30 cellular contexts compared by ENCODE assay signal in genomic region chr20:13318871-13319521, GRCh38.
"Had no signal": no experiment of that assay in that cellular context is flagged by ENCODE, and none has a peak within 500 bp of the region (broad histone marks: within the 10 kb centered on the region; RNA-seq: fewer than 3 reads in every experiment).

No MANE protein-coding gene starts in this region.

- H3K4me1 Mint-ChIP-seq: brain had no signal

- H3K9me3 ChIP-seq: colonic mucosa had no signal

- H3K36me3 ChIP-seq: adrenal gland, ascending aorta, breast epithelium, cardiac muscle cell, colonic mucosa, heart left ventricle had no signal

- H3K4me3 Mint-ChIP-seq: activated CD8-positive, alpha-beta T cell treated with anti-CD3 and anti-CD28 coated beads for 36 hours; activated naive CD4-positive, alpha-beta T cell treated with anti-CD3 and anti-CD28 coated beads for 36 hours; activated naive CD4-positive, alpha-beta T cell treated with anti-CD3 and anti-CD28 coated beads, Interleukin-2, amount 50 U/mL, for 24 hours; activated naive CD8-positive, alpha-beta T cell treated with anti-CD3 and anti-CD28 coated beads for 36 hours; activated naive CD8-positive, alpha-beta T cell treated with anti-CD3 and anti-CD28 coated beads, Interleukin-2, amount 50 U/mL, for 24 hours; activated T-cell treated with anti-CD3 and anti-CD28 coated beads, Interleukin-2, amount 50 U/mL, for 4 hours; activated T-helper 17 cell treated with anti-CD3 and anti-CD28 coated beads, Interleukin-2, amount 50 U/mL, for 72 hours; brain had no signal

- H3K4me1 ChIP-seq: adrenal gland, ascending aorta, breast epithelium, colonic mucosa had no signal

- H3K27ac Mint-ChIP-seq: activated CD8-positive, alpha-beta T cell treated with anti-CD3 and anti-CD28 coated beads for 36 hours; activated naive CD4-positive, alpha-beta T cell treated with anti-CD3 and anti-CD28 coated beads for 36 hours; activated naive CD4-positive, alpha-beta T cell treated with anti-CD3 and anti-CD28 coated beads, Interleukin-2, amount 50 U/mL, for 24 hours; activated naive CD8-positive, alpha-beta T cell treated with anti-CD3 and anti-CD28 coated beads for 36 hours; activated naive CD8-positive, alpha-beta T cell treated with anti-CD3 and anti-CD28 coated beads, Interleukin-2, amount 50 U/mL, for 24 hours; activated T-helper 17 cell treated with anti-CD3 and anti-CD28 coated beads, Interleukin-2, amount 50 U/mL, for 72 hours; brain had no signal

- ATAC-seq: activated CD8-positive, alpha-beta T cell treated with anti-CD3 and anti-CD28 coated beads for 36 hours; activated naive CD8-positive, alpha-beta T cell treated with anti-CD3 and anti-CD28 coated beads, Interleukin-2, amount 50 U/mL, for 24 hours; activated T-cell treated with anti-CD3 and anti-CD28 coated beads, Interleukin-2, amount 50 U/mL, for 4 hours; activated T-helper 17 cell treated with anti-CD3 and anti-CD28 coated beads, Interleukin-2, amount 50 U/mL, for 72 hours; esophagus mucosa; heart left ventricle had no signal

- H3K27ac ChIP-seq: adrenal gland, ascending aorta, breast epithelium, cardiac muscle cell, colonic mucosa, heart left ventricle had no signal

- DNase-seq: activated CD4-positive, alpha-beta T cell treated with anti-CD3 and anti-CD28 coated beads for 4 hours; activated CD4-positive, alpha-beta T cell treated with anti-CD3 and anti-CD28 coated beads, Interleukin-2, amount 50 U/mL, for 1 hour; activated CD4-positive, alpha-beta T cell treated with anti-CD3 and anti-CD28 coated beads, Interleukin-2, amount 50 U/mL, for 48 hours; activated CD4-positive, CD25-positive, alpha-beta regulatory T cell; activated CD4-positive, CD25-positive, alpha-beta regulatory T cell treated with anti-CD3 and anti-CD28 coated beads, Interleukin-2, amount 50 U/mL, for 72 hours; activated CD8-positive, alpha-beta memory T cell treated with anti-CD3 and anti-CD28 coated beads for 24 hours; activated CD8-positive, alpha-beta T cell treated with anti-CD3 and anti-CD28 coated beads for 36 hours; activated effector memory CD4-positive, alpha-beta T cell treated with anti-CD3 and anti-CD28 coated beads, Interleukin-2, amount 50 U/mL, for 16 hours; activated naive CD4-positive, alpha-beta T cell treated with anti-CD3 and anti-CD28 coated beads for 36 hours; activated naive CD8-positive, alpha-beta T cell treated with anti-CD3 and anti-CD28 coated beads for 36 hours; activated naive CD8-positive, alpha-beta T cell treated with anti-CD3 and anti-CD28 coated beads, Interleukin-2, amount 50 U/mL, for 24 hours; activated T-cell treated with anti-CD3 and anti-CD28 coated beads, Interleukin-2, amount 50 U/mL, for 4 hours; adrenal gland; amygdala; central memory CD4-positive, alpha-beta T cell; cerebellar nuclear complex; colonic mucosa; effector CD8-positive, alpha-beta T cell; foreskin fibroblast; glutamatergic neuron; heart left ventricle; hypothalamus; T-helper 2 cell had no signal

- H3K27me3 ChIP-seq: adrenal gland, ascending aorta, breast epithelium, cardiac muscle cell, colonic mucosa, heart left ventricle had no signal

- H3K4me3 ChIP-seq: adrenal gland, ascending aorta, breast epithelium, cardiac muscle cell, colonic mucosa, heart left ventricle had no signal

- H3K36me3 Mint-ChIP-seq: activated naive CD8-positive, alpha-beta T cell treated with anti-CD3 and anti-CD28 coated beads for 36 hours; brain had no signal

- H3K27me3 Mint-ChIP-seq: activated T-helper 17 cell treated with anti-CD3 and anti-CD28 coated beads, Interleukin-2, amount 50 U/mL, for 72 hours had no signal
